ENCODE assay signal across 6 cellular contexts in the genomic region with DNA sequence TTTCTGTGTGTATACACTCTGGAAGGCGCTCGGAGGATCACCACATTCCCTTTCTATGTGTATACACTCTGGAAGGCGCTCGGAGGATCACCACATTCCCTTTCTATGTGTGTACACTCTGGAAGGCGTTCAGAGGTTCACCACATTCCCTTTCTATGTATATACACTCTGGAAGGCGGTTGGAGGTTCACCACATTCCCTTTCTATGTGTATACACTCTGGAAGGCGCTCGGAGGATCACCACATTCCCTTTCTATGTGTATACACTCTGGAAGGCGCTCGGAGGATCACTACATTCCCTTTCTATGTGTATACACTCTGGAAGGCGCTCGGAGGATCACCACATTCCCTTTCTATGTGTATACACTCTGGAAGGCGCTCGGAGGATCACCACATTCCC. TPM values are rescaled to one million over a fixed set of nuclear protein-coding genes. Genes with fewer than 3 reads are reported as not detected.
DNase-seq lines count a peak whose midpoint lies in the region; ATAC-seq and TF ChIP-seq lines count a peak whose summit lies in the region.
"Not testable (repeated sequence)": the region's sequence is repeated elsewhere in the genome, so short reads cannot be mapped to it uniquely, and the experiment has no call there.

No MANE protein-coding gene starts in this region.

- TF ChIP-seq RAD21 in IMR-90 (IDR thresholded peaks at IDR 0.05; ENCODE audit: low read length): not testable (repeated sequence)

- H3K4me2 ChIP-seq in IMR-90 (ENCODE audit: low read depth, low read length); trophoblast cell (ENCODE audit: low read length): not testable (repeated sequence)

- H3K18ac ChIP-seq in IMR-90 (ENCODE audit: low read depth, low read length); trophoblast cell (ENCODE audit: low read length): not testable (repeated sequence)

- H2AK9ac ChIP-seq in IMR-90 (replicated peaks; ENCODE audit: low read depth, low read length, poor library complexity): not testable (repeated sequence)

- ATAC-seq in IMR-90 (ENCODE audit: low read depth): not testable (repeated sequence)

- not testable (repeated sequence) for H3K36me3 ChIP-seq in IMR-90 (ENCODE audit: control insufficient read depth, insufficient read depth, low read length); trophoblast cell (ENCODE audit: control insufficient read depth in 1 of 2, insufficient read depth in 2 of 2, low read length in 2 of 2)
- H3K36me3 ChIP-seq in brain microvascular endothelial cell (replicated peaks): peaks cover 15% of the 10 kb centered on the region
- H3K36me3 ChIP-seq in subcutaneous abdominal adipose tissue (ENCODE audit: control insufficient read depth in 5 of 5, insufficient read depth in 5 of 5, low read length in 5 of 5): peaks cover 0 to 19% (median 2%) of the 10 kb centered on the region in 5 donors

- H3K79me1 ChIP-seq in IMR-90 (ENCODE audit: low read depth in 1 of 2, low read length in 2 of 2): peaks cover 23 to 58% of the 10 kb centered on the region in 2 experiments
- H3K79me1 ChIP-seq in trophoblast cell (ENCODE audit: low read length): not testable (repeated sequence)

- H4K12ac ChIP-seq in trophoblast cell (ENCODE audit: low read depth, low read length): not testable (repeated sequence)

- not testable (repeated sequence) for H3K4me1 ChIP-seq in IMR-90 (ENCODE audit: control insufficient read depth, insufficient read depth, low read length); trophoblast cell (ENCODE audit: control insufficient read depth in 1 of 2, insufficient read depth in 2 of 2, low read length in 2 of 2)
- peaks cover 0 to 29% (median 11%) of the 10 kb centered on the region in 5 donors for H3K4me1 ChIP-seq in subcutaneous abdominal adipose tissue (ENCODE audit: control insufficient read depth in 5 of 5, insufficient read depth in 5 of 5, low read length in 5 of 5)

- DNase-seq in ELR (ENCODE audit: low read depth) (peak; percentile 37), IMR-90 (peak; percentile 15), brain microvascular endothelial cell (peak; percentile 55), iris pigment epithelial cell (ENCODE audit: low read depth) (peak; percentile 60), trophoblast cell (peak; percentile 6 to 36)

- CTCF ChIA-PET in IMR-90 (lab: Yijun Ruan, JAX): not testable (repeated sequence)

- not testable (repeated sequence) for H3K79me2 ChIP-seq in trophoblast cell (ENCODE audit: control insufficient read depth, insufficient read depth, low read length, poor library complexity)

- H4K91ac ChIP-seq in IMR-90 (ENCODE audit: insufficient read depth, low read depth, low read length); trophoblast cell (ENCODE audit: low read depth, low read length): not testable (repeated sequence)

- BruUV-seq in IMR-90 (replicated peaks; lab: Mats Ljungman, UMichigan): not testable (repeated sequence)

- H3K4ac ChIP-seq in IMR-90 (ENCODE audit: low read depth, low read length); trophoblast cell (ENCODE audit: low read depth, low read length): not testable (repeated sequence)

- POLR2A ChIA-PET in IMR-90 (lab: Charles Lee; ENCODE audit: unreplicated experiment): not testable (repeated sequence)

- not testable (repeated sequence) for H2AFZ ChIP-seq in IMR-90 (replicated peaks; ENCODE audit: low read length, poor library complexity); trophoblast cell (ENCODE audit: insufficient read depth, low read length, poor library complexity)

- H2BK20ac ChIP-seq in IMR-90 (ENCODE audit: low read depth, low read length): not testable (repeated sequence)

- H3K23ac ChIP-seq in IMR-90 (ENCODE audit: low read depth, low read length); trophoblast cell (ENCODE audit: low read length): not testable (repeated sequence)

- H3K14ac ChIP-seq in IMR-90 (replicated peaks; ENCODE audit: low read depth, low read length); trophoblast cell (ENCODE audit: low read length): not testable (repeated sequence)

- in situ Hi-C loops in IMR-90 (cut with MboI; ENCODE audit: low sequenced_read_pairs); brain microvascular endothelial cell (cut with HindIII; ENCODE audit: low pct_ligation_motif_present, low sequenced_read_pairs): not testable (repeated sequence)

- not testable (repeated sequence) for H3K9me1 ChIP-seq in IMR-90 (ENCODE audit: insufficient read depth, low read length)

- not testable (repeated sequence) for H3K56ac ChIP-seq in IMR-90 (ENCODE audit: extremely low read depth, insufficient read depth, low read length)

- not testable (repeated sequence) for H3K4me3 ChIP-seq in IMR-90 (ENCODE audit: insufficient read depth, low read depth, low read length); brain microvascular endothelial cell (ENCODE audit: low read depth, low read length); trophoblast cell (ENCODE audit: low read depth, low read length); subcutaneous abdominal adipose tissue (ENCODE audit: low read depth in 1 of 5, low read length in 5 of 5)

- H2BK5ac ChIP-seq in IMR-90 (ENCODE audit: low read depth, low read length, poor library complexity, severe bottlenecking); trophoblast cell (ENCODE audit: low read depth, low read length, poor library complexity): not testable (repeated sequence)

- not testable (repeated sequence) for TF ChIP-seq POLR2A in IMR-90 (IDR thresholded peaks at IDR 0.05; ENCODE audit: low read depth, low read length)

- dilution Hi-C loops in IMR-90 (cut with HindIII; ENCODE audit: low sequenced_read_pairs, unreplicated experiment): not testable (repeated sequence)

- H3K9ac ChIP-seq in IMR-90 (ENCODE audit: low read depth, low read length); trophoblast cell (ENCODE audit: low read length); subcutaneous abdominal adipose tissue (ENCODE audit: low read length in 5 of 5): not testable (repeated sequence)

- H4K20me1 ChIP-seq in IMR-90 (ENCODE audit: insufficient read depth, low read length): peaks cover 19% of the 10 kb centered on the region; the same call in 1 of the 2 replicates

- H2AK5ac ChIP-seq in IMR-90 (ENCODE audit: low read depth, low read length); trophoblast cell (ENCODE audit: low read length): not testable (repeated sequence)

- TF ChIP-seq CTCF in IMR-90 (conservative IDR thresholded peaks at IDR 0.05; ENCODE audit: low read depth, low read length); brain microvascular endothelial cell (IDR thresholded peaks at IDR 0.05; ENCODE audit: low read depth, low read length, missing control alignments): not testable (repeated sequence)

- not testable (repeated sequence) for H2BK15ac ChIP-seq in IMR-90 (ENCODE audit: low read depth, low read length)

- not testable (repeated sequence) for H4K8ac ChIP-seq in IMR-90 (ENCODE audit: low read depth in 2 of 2, low read length in 2 of 2); trophoblast cell (ENCODE audit: low read depth, low read length)

- not testable (repeated sequence) for H2BK12ac ChIP-seq in trophoblast cell (ENCODE audit: low read length)

- intact Hi-C loops in IMR-90 (cut with micrococcal nuclease): not testable (repeated sequence)

- no CpG with 5 or more reads among the region's 14 CpGs for WGBS in IMR-90 (ENCODE audit: extremely low coverage in 2 of 2, insufficient read length in 1 of 2), 2 experiments
- WGBS in trophoblast cell (ENCODE audit: extremely low coverage, insufficient coverage, insufficient read length): no CpG with 5 or more reads among the region's 14 CpGs

- H3K9me3 ChIP-seq in IMR-90 (ENCODE audit: control insufficient read depth, insufficient read depth, low read length); trophoblast cell (ENCODE audit: insufficient read depth, low read depth, low read length); subcutaneous abdominal adipose tissue (ENCODE audit: control insufficient read depth in 5 of 5, low read length in 5 of 5): not testable (repeated sequence)

- H3K27ac ChIP-seq in IMR-90 (ENCODE audit: insufficient read depth, low read length); brain microvascular endothelial cell; trophoblast cell (ENCODE audit: low read depth, low read length): not testable (repeated sequence)
- H3K27ac ChIP-seq in subcutaneous abdominal adipose tissue (ENCODE audit: low read depth, low read length): peak overlapping the region; percentile 47

- not testable (repeated sequence) for H4K5ac ChIP-seq in IMR-90 (ENCODE audit: low read depth, low read length)

- not testable (repeated sequence) for H2BK120ac ChIP-seq in IMR-90 (ENCODE audit: low read depth, low read length); trophoblast cell (ENCODE audit: insufficient read depth, low read length, poor library complexity)

- not testable (repeated sequence) for H3K27me3 ChIP-seq in IMR-90 (ENCODE audit: control insufficient read depth, insufficient read depth, low read length); brain microvascular endothelial cell (replicated peaks); trophoblast cell (ENCODE audit: insufficient read depth, low read length); subcutaneous abdominal adipose tissue (ENCODE audit: control insufficient read depth in 5 of 5, insufficient read depth in 4 of 5, low read length in 5 of 5)

RNA-seq across cellular contexts. Expression of a gene that starts 33.4 kb away (rescaled TPM):
- total RNA-seq in IMR-90 (2012; rRNA removed): 73.8 and 85.3 TPM in 2 replicates
- polyA plus RNA-seq in IMR-90 (2012; rRNA removed): 8.5 and 9.6 TPM in 2 replicates
- polyA plus RNA-seq in IMR-90 (2012; cell fraction: cytosol; rRNA removed): 1.4 and 1.5 TPM in 2 replicates
- polyA plus RNA-seq in IMR-90 (2012; cell fraction: nucleus; rRNA removed; ENCODE audit: low replicate concordance): 1.7 and 17.8 TPM in 2 replicates
- polyA plus RNA-seq in trophoblast cell (2013): 19.8 and 20.8 TPM in 2 replicates
